ENCODE assay signal across 9 cellular contexts in the genomic region with DNA sequence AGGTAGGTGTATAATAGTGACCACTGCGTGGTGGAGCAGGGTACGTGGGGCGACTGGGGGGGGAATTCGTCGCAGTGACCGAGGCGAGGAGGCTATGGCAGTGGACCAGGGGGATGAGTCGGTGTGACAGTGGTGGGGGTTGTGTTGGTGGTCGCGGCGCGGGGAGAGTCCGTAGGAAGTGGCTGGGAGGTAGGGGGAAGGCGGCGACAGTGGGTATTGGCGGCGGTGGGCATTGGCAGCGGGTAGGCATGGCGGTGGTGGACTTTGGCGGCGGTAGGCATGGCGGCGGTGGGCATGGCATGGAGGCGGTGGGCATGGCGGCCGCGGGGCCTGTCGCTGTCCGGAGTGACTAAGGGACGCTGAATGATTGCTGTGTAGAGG. TPM values are rescaled to one million over a fixed set of nuclear protein-coding genes. Genes with fewer than 3 reads are reported as not detected.
DNase-seq lines count a peak whose midpoint lies in the region; ATAC-seq and TF ChIP-seq lines count a peak whose summit lies in the region.
"Had no signal": no experiment of that assay in that cellular context is flagged by ENCODE, and none has a peak within 500 bp of the region (broad histone marks: within the 10 kb centered on the region; RNA-seq: fewer than 3 reads in every experiment).

No MANE protein-coding gene starts in this region.

- peak overlapping the region in 58 of 59 donors; percentile 68 to 96 (median 91) for H3K27ac ChIP-seq in dorsolateral prefrontal cortex
- peak overlapping the region; percentile 94 for H3K27ac ChIP-seq in upper lobe of right lung

- peak; percentile 34 for ATAC-seq in upper lobe of right lung
- ATAC-seq: K562 had no signal

- DNase-seq in activated CD4-positive, CD25-positive, alpha-beta regulatory T cell treated with anti-CD3 and anti-CD28 coated beads, Interleukin-2, amount 50 U/mL, for 72 hours, result peak; percentile 41
- DNase-seq in dorsolateral prefrontal cortex (peak in 2 of 10 donors; percentile 5 to 41), upper lobe of right lung (peak; percentile 64), GM10266 (ENCODE audit: extremely low spot score) (no peak), HEK293T (ENCODE audit: extremely low spot score) (no peak), Kasumi-1 (lab: John Stamatoyannopoulos, UW) (no peak)

- peak overlapping the region; percentile 84 for H3K9ac ChIP-seq in mucosa of stomach (ENCODE audit: low read length)

- H3K4me1 ChIP-seq in mucosa of stomach (ENCODE audit: control insufficient read depth, insufficient read depth, low read length) (no peaks in the 10 kb centered on the region), upper lobe of right lung (no peaks in the 10 kb centered on the region)

- H3K36me3 ChIP-seq in mucosa of stomach (ENCODE audit: control insufficient read depth, insufficient read depth, low read length), result no peaks in the 10 kb centered on the region
- no peaks in the 10 kb centered on the region for H3K36me3 ChIP-seq in upper lobe of right lung

- peak overlapping the region; percentile 68 for H3K4me3 ChIP-seq in GM12875 (ENCODE audit: low read depth, low read length)
- H3K4me3 ChIP-seq in dorsolateral prefrontal cortex, result peak overlapping the region; percentile 26 to 87 (median 72)
- H3K4me3 ChIP-seq in mucosa of stomach (ENCODE audit: low read length), result peak overlapping the region; percentile 84
- peak overlapping the region; percentile 69 for H3K4me3 ChIP-seq in upper lobe of right lung
- H3K4me3 ChIP-seq: K562 had no signal

- intact Hi-C loops in dorsolateral prefrontal cortex (cut with DNase I) (no loop called here), upper lobe of right lung (cut with DNase I) (no loop called here)

- H3K9me3 ChIP-seq in mucosa of stomach (ENCODE audit: control insufficient read depth, low read length) (no peaks in the 10 kb centered on the region), upper lobe of right lung (no peaks in the 10 kb centered on the region)

- no peaks in the 10 kb centered on the region for H3K27me3 ChIP-seq in dorsolateral prefrontal cortex
- H3K27me3 ChIP-seq in mucosa of stomach (ENCODE audit: control insufficient read depth, insufficient read depth, low read length), result no peaks in the 10 kb centered on the region
- no peaks in the 10 kb centered on the region for H3K27me3 ChIP-seq in upper lobe of right lung

- CTCF ChIA-PET in HEK293T (lab: Yijun Ruan, JAX), result no interaction called here

- POLR2A ChIA-PET in HEK293T (lab: Yijun Ruan, JAX), result no interaction called here

- TF ChIP-seq CTCF in GM12875 (IDR thresholded peaks at IDR 0.05; ENCODE audit: borderline replicate concordance, insufficient read depth, low read depth, low read length) (no peak), dorsolateral prefrontal cortex (IDR thresholded peaks at IDR 0.05 in 54 of 56, conservative IDR thresholded peaks at IDR 0.05 in 2 of 56; ENCODE audit: low read depth in 1 of 56, partially characterized antibody in 56 of 56) (no peak), upper lobe of right lung (IDR thresholded peaks at IDR 0.05) (no peak), GM10266 (IDR thresholded peaks at IDR 0.05; ENCODE audit: control insufficient read depth, insufficient read depth, low read depth, missing control alignments) (no peak)

TF ChIP-seq in HEK293T, 16 proteins besides CTCF, POLR2A, EP300 and RAD21:
- TF ChIP-seq PKNOX1 (IDR thresholded peaks at IDR 0.05) (no peak), ZNF384 (IDR thresholded peaks at IDR 0.05) (no peak), ELF4 (IDR thresholded peaks at IDR 0.05) (no peak), SP1 (IDR thresholded peaks at IDR 0.05) (no peak), HDGF (IDR thresholded peaks at IDR 0.05; ENCODE audit: borderline replicate concordance) (no peak), LEF1 (IDR thresholded peaks at IDR 0.05; ENCODE audit: borderline replicate concordance) (no peak)

RNA-seq across cellular contexts. Expression of gene SNRPN, which starts 0.8 kb away (rescaled TPM):
- 100 to 1,000 TPM; 259 to 868 (median 616) TPM for total RNA-seq in dorsolateral prefrontal cortex
- total RNA-seq in upper lobe of right lung, result 91.1 TPM

RNA-seq across cellular contexts. Expression of gene SNURF, which starts 0.8 kb away (rescaled TPM):
- 100 to 1,000 TPM in 74 of 120 experiments, 10 to 100 TPM in 46; 25.7 to 267 (median 113) TPM for total RNA-seq in dorsolateral prefrontal cortex
- 11.5 TPM for total RNA-seq in upper lobe of right lung

Comparison
In these comparisons a context has a peak if more than half of its experiments do, and no peak if none do; other contexts are left out.
1. DNase-seq: peak in activated CD4-positive, CD25-positive, alpha-beta regulatory T cell treated with anti-CD3 and anti-CD28 coated beads, Interleukin-2, amount 50 U/mL, for 72 hours (single experiment) and upper lobe of right lung (single experiment); none in GM10266 (single experiment), HEK293T (single experiment) and Kasumi-1 (0 of 2).
2. Peak in every context shown above with its lines, with median percentiles within 50 percentile points of each other: H3K4me3 ChIP-seq.